Comparison of ENCODE assay signal across 1 cellular context in the genomic region with DNA sequence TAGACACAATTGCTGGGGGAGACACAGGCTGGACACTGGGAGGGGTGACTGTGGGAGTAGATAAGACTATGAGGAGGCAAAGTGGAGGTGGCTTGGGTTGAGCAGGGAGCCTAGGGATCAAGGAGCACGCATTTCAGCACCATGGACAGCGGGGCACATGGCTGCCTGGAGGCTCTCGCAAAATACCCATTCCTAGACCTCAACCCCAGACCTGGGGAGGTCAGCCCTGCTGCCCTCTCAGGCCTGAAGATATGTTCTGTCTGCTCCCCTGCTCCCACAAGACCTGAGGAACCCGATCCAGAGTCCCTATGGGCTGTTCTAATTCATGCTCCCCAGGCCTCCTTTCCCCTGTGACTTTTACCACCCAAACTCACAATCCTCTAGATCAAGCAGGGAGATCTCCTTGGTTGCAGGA.
A peak's percentile ranks its signal among the peaks of the same experiment; 100 is the strongest.
TF ChIP-seq lines count a peak whose summit lies in the region.

No MANE protein-coding gene starts in this region.

TF ChIP-seq in K562, 482 proteins besides CTCF, POLR2A, EP300 and RAD21 (continued from another document and continues in another):
- TF ChIP-seq XRCC4 (IDR thresholded peaks at IDR 0.05; ENCODE audit: extremely low read depth, insufficient read depth, insufficient read length) (no peak), RCOR1 (IDR thresholded peaks at IDR 0.05; ENCODE audit: borderline replicate concordance in 1 of 2, low read depth in 2 of 2, low read length in 2 of 2) (peak in 1 of 2 experiments; percentile 82; a peak in 2 of 4 replicates), BRF1 (IDR thresholded peaks at IDR 0.05; ENCODE audit: borderline replicate concordance, extremely low read depth, insufficient read length) (no peak), BRCA1 (IDR thresholded peaks at IDR 0.05) (no peak), BRCA1 (CRISPR knock-in tag; IDR thresholded peaks at IDR 0.05) (no peak), ZNF224 (CRISPR knock-in tag; IDR thresholded peaks at IDR 0.05) (peak; percentile 91), TCF7L2 (IDR thresholded peaks at IDR 0.05; ENCODE audit: low read depth, low read length) (no peak), NR2C1 (IDR thresholded peaks at IDR 0.05) (no peak), NR2C1 (tag; IDR thresholded peaks at IDR 0.05) (no peak), CSDE1 (IDR thresholded peaks at IDR 0.05) (no peak), DMBX1 (CRISPR knock-in tag; IDR thresholded peaks at IDR 0.05; ENCODE audit: borderline replicate concordance) (peak; percentile 90), MIER1 (IDR thresholded peaks at IDR 0.05; ENCODE audit: low read depth) (peak; percentile 99), THRB (CRISPR knock-in tag; conservative IDR thresholded peaks at IDR 0.05) (no peak), ETV1 (tag; conservative IDR thresholded peaks at IDR 0.05; ENCODE audit: low read depth) (no peak), NR2C2 (CRISPR knock-in tag; IDR thresholded peaks at IDR 0.05) (peak; percentile 87), NR2C2 (tag; IDR thresholded peaks at IDR 0.05) (no peak), SFPQ (IDR thresholded peaks at IDR 0.05; ENCODE audit: low read depth, low read length) (no peak), MXD1 (CRISPR knock-in tag; IDR thresholded peaks at IDR 0.05; ENCODE audit: borderline replicate concordance, poor library complexity, severe bottlenecking) (no peak), ZNF175 (CRISPR knock-in tag; IDR thresholded peaks at IDR 0.05; ENCODE audit: low read depth) (no peak), SRF (CRISPR knock-in tag; IDR thresholded peaks at IDR 0.05) (peak in 1 of 2 experiments; percentile 76; a peak in 2 of 4 replicates), SMAD2 (IDR thresholded peaks at IDR 0.05; ENCODE audit: low read depth, low read length) (no peak), ZBTB33 (CRISPR knock-in tag; IDR thresholded peaks at IDR 0.05) (peak; percentile 83), ELF2 (CRISPR knock-in tag; IDR thresholded peaks at IDR 0.05) (no peak), ZNF146 (CRISPR knock-in tag; IDR thresholded peaks at IDR 0.05; ENCODE audit: unreplicated experiment) (no peak), ZNF274 (IDR thresholded peaks at IDR 0.05; ENCODE audit: borderline replicate concordance, low read depth, low read length) (no peak), CTBP1 (IDR thresholded peaks at IDR 0.05; ENCODE audit: borderline replicate concordance) (peak; percentile 29; the same call in 1 of the 2 replicates), FOXA3 (CRISPR knock-in tag; conservative IDR thresholded peaks at IDR 0.05 in 1 of 2, IDR thresholded peaks at IDR 0.05 in 1 of 2) (peak in 1 of 2 experiments; percentile 66; a peak in 2 of 4 replicates), MAX (CRISPR knock-in tag; IDR thresholded peaks at IDR 0.05) (peak; percentile 98), BDP1 (IDR thresholded peaks at IDR 0.05; ENCODE audit: insufficient read depth, insufficient read length) (no peak), ZNF263 (CRISPR knock-in tag; IDR thresholded peaks at IDR 0.05; ENCODE audit: borderline replicate concordance) (peak; percentile 80), CREBBP (IDR thresholded peaks at IDR 0.05; ENCODE audit: low read depth, low read length) (no peak), POLR3A (IDR thresholded peaks at IDR 0.05; ENCODE audit: borderline replicate concordance, extremely low read depth, insufficient read depth, insufficient read length) (no peak), ETV6 (IDR thresholded peaks at IDR 0.05; ENCODE audit: borderline replicate concordance in 1 of 2, low read depth in 2 of 2, low read length in 1 of 2) (no peak), ETV6 (CRISPR knock-in tag; IDR thresholded peaks at IDR 0.05; ENCODE audit: borderline replicate concordance) (no peak; the same call in 1 of the 2 replicates), MAFG (tag; conservative IDR thresholded peaks at IDR 0.05) (no peak), MEIS2 (IDR thresholded peaks at IDR 0.05; ENCODE audit: partially characterized antibody) (no peak)
- TF ChIP-seq, protein P1, sequence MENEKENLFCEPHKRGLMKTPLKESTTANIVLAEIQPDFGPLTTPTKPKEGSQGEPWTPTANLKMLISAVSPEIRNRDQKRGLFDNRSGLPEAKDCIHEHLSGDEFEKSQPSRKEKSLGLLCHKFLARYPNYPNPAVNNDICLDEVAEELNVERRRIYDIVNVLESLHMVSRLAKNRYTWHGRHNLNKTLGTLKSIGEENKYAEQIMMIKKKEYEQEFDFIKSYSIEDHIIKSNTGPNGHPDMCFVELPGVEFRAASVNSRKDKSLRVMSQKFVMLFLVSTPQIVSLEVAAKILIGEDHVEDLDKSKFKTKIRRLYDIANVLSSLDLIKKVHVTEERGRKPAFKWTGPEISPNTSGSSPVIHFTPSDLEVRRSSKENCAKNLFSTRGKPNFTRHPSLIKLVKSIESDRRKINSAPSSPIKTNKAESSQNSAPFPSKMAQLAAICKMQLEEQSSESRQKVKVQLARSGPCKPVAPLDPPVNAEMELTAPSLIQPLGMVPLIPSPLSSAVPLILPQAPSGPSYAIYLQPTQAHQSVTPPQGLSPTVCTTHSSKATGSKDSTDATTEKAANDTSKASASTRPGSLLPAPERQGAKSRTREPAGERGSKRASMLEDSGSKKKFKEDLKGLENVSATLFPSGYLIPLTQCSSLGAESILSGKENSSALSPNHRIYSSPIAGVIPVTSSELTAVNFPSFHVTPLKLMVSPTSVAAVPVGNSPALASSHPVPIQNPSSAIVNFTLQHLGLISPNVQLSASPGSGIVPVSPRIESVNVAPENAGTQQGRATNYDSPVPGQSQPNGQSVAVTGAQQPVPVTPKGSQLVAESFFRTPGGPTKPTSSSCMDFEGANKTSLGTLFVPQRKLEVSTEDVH (IDR thresholded peaks at IDR 0.05; ENCODE audit: low read depth, partially characterized antibody), result no peak
- TF ChIP-seq, protein P2, sequence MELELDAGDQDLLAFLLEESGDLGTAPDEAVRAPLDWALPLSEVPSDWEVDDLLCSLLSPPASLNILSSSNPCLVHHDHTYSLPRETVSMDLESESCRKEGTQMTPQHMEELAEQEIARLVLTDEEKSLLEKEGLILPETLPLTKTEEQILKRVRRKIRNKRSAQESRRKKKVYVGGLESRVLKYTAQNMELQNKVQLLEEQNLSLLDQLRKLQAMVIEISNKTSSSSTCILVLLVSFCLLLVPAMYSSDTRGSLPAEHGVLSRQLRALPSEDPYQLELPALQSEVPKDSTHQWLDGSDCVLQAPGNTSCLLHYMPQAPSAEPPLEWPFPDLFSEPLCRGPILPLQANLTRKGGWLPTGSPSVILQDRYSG (tag; conservative IDR thresholded peaks at IDR 0.05; ENCODE audit: low read depth), result peak; percentile 63; the same call in 1 of the 2 replicates
- TF ChIP-seq, protein P3, sequence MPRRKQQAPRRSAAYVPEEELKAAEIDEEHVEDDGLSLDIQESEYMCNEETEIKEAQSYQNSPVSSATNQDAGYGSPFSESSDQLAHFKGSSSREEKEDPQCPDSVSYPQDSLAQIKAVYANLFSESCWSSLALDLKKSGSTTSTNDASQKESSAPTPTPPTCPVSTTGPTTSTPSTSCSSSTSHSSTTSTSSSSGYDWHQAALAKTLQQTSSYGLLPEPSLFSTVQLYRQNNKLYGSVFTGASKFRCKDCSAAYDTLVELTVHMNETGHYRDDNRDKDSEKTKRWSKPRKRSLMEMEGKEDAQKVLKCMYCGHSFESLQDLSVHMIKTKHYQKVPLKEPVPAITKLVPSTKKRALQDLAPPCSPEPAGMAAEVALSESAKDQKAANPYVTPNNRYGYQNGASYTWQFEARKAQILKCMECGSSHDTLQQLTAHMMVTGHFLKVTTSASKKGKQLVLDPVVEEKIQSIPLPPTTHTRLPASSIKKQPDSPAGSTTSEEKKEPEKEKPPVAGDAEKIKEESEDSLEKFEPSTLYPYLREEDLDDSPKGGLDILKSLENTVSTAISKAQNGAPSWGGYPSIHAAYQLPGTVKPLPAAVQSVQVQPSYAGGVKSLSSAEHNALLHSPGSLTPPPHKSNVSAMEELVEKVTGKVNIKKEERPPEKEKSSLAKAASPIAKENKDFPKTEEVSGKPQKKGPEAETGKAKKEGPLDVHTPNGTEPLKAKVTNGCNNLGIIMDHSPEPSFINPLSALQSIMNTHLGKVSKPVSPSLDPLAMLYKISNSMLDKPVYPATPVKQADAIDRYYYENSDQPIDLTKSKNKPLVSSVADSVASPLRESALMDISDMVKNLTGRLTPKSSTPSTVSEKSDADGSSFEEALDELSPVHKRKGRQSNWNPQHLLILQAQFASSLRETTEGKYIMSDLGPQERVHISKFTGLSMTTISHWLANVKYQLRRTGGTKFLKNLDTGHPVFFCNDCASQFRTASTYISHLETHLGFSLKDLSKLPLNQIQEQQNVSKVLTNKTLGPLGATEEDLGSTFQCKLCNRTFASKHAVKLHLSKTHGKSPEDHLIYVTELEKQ (CRISPR knock-in tag; IDR thresholded peaks at IDR 0.05), result no peak
- TF ChIP-seq, protein P4, sequence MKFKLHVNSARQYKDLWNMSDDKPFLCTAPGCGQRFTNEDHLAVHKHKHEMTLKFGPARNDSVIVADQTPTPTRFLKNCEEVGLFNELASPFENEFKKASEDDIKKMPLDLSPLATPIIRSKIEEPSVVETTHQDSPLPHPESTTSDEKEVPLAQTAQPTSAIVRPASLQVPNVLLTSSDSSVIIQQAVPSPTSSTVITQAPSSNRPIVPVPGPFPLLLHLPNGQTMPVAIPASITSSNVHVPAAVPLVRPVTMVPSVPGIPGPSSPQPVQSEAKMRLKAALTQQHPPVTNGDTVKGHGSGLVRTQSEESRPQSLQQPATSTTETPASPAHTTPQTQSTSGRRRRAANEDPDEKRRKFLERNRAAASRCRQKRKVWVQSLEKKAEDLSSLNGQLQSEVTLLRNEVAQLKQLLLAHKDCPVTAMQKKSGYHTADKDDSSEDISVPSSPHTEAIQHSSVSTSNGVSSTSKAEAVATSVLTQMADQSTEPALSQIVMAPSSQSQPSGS (CRISPR knock-in tag; IDR thresholded peaks at IDR 0.05), result 0 out of 2 replicates have a peak, but pooled peaks have one; percentile 56
- TF ChIP-seq, protein P5, sequence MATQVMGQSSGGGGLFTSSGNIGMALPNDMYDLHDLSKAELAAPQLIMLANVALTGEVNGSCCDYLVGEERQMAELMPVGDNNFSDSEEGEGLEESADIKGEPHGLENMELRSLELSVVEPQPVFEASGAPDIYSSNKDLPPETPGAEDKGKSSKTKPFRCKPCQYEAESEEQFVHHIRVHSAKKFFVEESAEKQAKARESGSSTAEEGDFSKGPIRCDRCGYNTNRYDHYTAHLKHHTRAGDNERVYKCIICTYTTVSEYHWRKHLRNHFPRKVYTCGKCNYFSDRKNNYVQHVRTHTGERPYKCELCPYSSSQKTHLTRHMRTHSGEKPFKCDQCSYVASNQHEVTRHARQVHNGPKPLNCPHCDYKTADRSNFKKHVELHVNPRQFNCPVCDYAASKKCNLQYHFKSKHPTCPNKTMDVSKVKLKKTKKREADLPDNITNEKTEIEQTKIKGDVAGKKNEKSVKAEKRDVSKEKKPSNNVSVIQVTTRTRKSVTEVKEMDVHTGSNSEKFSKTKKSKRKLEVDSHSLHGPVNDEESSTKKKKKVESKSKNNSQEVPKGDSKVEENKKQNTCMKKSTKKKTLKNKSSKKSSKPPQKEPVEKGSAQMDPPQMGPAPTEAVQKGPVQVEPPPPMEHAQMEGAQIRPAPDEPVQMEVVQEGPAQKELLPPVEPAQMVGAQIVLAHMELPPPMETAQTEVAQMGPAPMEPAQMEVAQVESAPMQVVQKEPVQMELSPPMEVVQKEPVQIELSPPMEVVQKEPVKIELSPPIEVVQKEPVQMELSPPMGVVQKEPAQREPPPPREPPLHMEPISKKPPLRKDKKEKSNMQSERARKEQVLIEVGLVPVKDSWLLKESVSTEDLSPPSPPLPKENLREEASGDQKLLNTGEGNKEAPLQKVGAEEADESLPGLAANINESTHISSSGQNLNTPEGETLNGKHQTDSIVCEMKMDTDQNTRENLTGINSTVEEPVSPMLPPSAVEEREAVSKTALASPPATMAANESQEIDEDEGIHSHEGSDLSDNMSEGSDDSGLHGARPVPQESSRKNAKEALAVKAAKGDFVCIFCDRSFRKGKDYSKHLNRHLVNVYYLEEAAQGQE (CRISPR knock-in tag; IDR thresholded peaks at IDR 0.05; ENCODE audit: low read depth), result peak; percentile 99
